8 cellular contexts compared by ENCODE assay signal in genomic region chr6:12008366-12009179, GRCh38. TPM values are rescaled to one million over a fixed set of nuclear protein-coding genes. Genes with fewer than 3 reads are reported as not detected.
DNase-seq lines count a peak whose midpoint lies in the region; ATAC-seq, FAIRE-seq and TF ChIP-seq lines count a peak whose summit lies in the region.

No MANE protein-coding gene starts in this region.

- H3K9me3 ChIP-seq in neural cell (ENCODE audit: low read length) (no peaks in the 10 kb centered on the region), stomach (no peaks in the 10 kb centered on the region)

- TF ChIP-seq EP300 in neural cell (conservative IDR thresholded peaks at IDR 0.05; ENCODE audit: poor library complexity, severe bottlenecking) = no peak
- no peak for TF ChIP-seq EP300 in stomach (IDR thresholded peaks at IDR 0.05)

- H3K79me2 ChIP-seq in neural cell (replicated peaks; ENCODE audit: insufficient read depth, low read length) = no peaks in the 10 kb centered on the region

- H3K27me3 ChIP-seq in neural cell (ENCODE audit: insufficient read depth, low read depth, low read length) = no peaks in the 10 kb centered on the region
- H3K27me3 ChIP-seq in stomach = no peaks in the 10 kb centered on the region

- peak; percentile 36 for ATAC-seq in GM21515 (IDR thresholded peaks at IDR 0.05; ENCODE audit: unreplicated experiment)

- H3K27ac ChIP-seq in RWPE1 = peak overlapping the region; percentile 99
- H3K27ac ChIP-seq in neural cell (ENCODE audit: low read length) = peak overlapping the region; percentile 61
- H3K27ac ChIP-seq in stomach = peak overlapping the region; percentile 97 to 100 (median 98)

- POLR2A ChIA-PET in RWPE1 (lab: Yijun Ruan, JAX; ENCODE audit: low non-redundant PET) = no interaction called here

- H3K4me2 ChIP-seq in neural cell (ENCODE audit: low read length) = peak overlapping the region; percentile 83

- H3K36me3 ChIP-seq in neural cell (ENCODE audit: insufficient read depth, low read length) (no peaks in the 10 kb centered on the region), stomach (no peaks in the 10 kb centered on the region)

- no peak for TF ChIP-seq CTCF in D721Med (IDR thresholded peaks at IDR 0.05; ENCODE audit: insufficient read depth, missing control alignments)
- no peak for TF ChIP-seq CTCF in RWPE1 (conservative IDR thresholded peaks at IDR 0.05; ENCODE audit: low read depth)
- TF ChIP-seq CTCF in neural cell (IDR thresholded peaks at IDR 0.05; ENCODE audit: poor library complexity, severe bottlenecking) = no peak
- TF ChIP-seq CTCF in stomach (IDR thresholded peaks at IDR 0.05) = no peak

- no peaks in the 10 kb centered on the region for H3F3A ChIP-seq in neural cell (ENCODE audit: insufficient read depth, low read length, poor library complexity, severe bottlenecking)

- TF ChIP-seq RAD21 in neural cell (conservative IDR thresholded peaks at IDR 0.05) = peak; percentile 48

- TF ChIP-seq POLR2A in stomach (IDR thresholded peaks at IDR 0.05) = no peak

- H3K4me3 ChIP-seq in Jurkat, Clone E6-1 (ENCODE audit: low read length) = peak overlapping the region; percentile 77
- H3K4me3 ChIP-seq in neural cell (ENCODE audit: low read length) (peak overlapping the region; percentile 72), stomach (peak overlapping the region; percentile 45 to 79 (median 70))

- H3K9me2 ChIP-seq in neural cell (ENCODE audit: insufficient read depth, low read length) = no peaks in the 10 kb centered on the region

- no peak for FAIRE-seq in D721Med (lab: Jason Lieb, UNC)

- CTCF ChIA-PET in RWPE1 (lab: Yijun Ruan, JAX) = interaction anchor here (0.7 kb wide), 1 partner anchor 14 kb away, joined by 3 read pairs; no protein-coding TSS in a partner anchor

- no peaks in the 10 kb centered on the region for H4K20me1 ChIP-seq in neural cell (ENCODE audit: insufficient read depth)

- intact Hi-C loops in stomach (cut with DNase I; ENCODE audit: low total_unique reads) = no loop called here

- DNase-seq in D721Med (ENCODE audit: insufficient read length, low spot score) (peak; percentile 36), RWPE1 (ENCODE audit: low spot score) (peak; percentile 57), fibroblast of the conjunctiva (ENCODE audit: low read depth) (peak; percentile 16), stomach (peak; percentile 70)
- DNase-seq in Jurkat, Clone E6-1 (ENCODE audit: low read depth, low spot score) = peak; percentile 86
- peak; percentile 78 for DNase-seq in activated effector memory CD4-positive, alpha-beta T cell treated with Interleukin-2 at 50 U/mL for 16 hours

- H3K4me1 ChIP-seq in stomach = peaks cover 13 to 30% (median 24%) of the 10 kb centered on the region in 4 donors

- peak overlapping the region; percentile 75 for H2AFZ ChIP-seq in neural cell (ENCODE audit: low read depth, low read length)

- WGBS in stomach, 5 donors = 0 to 1% (median 0%) methylated on average over 31 to 60 of the region's 60 CpGs

- H3K9ac ChIP-seq in neural cell (ENCODE audit: low read length) = peak overlapping the region; percentile 62

TF ChIP-seq in neural cell, 6 proteins besides CTCF, POLR2A, EP300 and RAD21:
- TF ChIP-seq EZH2 (IDR thresholded peaks at IDR 0.05; ENCODE audit: borderline replicate concordance, insufficient read depth, low read length, poor library complexity, severe bottlenecking) (no peak), TAF1 (IDR thresholded peaks at IDR 0.05; ENCODE audit: low read depth) (peak; percentile 35), POLR2AphosphoS5 (IDR thresholded peaks at IDR 0.05) (no peak), MXI1 (conservative IDR thresholded peaks at IDR 0.05; ENCODE audit: poor library complexity, severe bottlenecking) (peak; percentile 72), SMC3 (conservative IDR thresholded peaks at IDR 0.05; ENCODE audit: poor library complexity) (peak; percentile 49)
- TF ChIP-seq, protein P1, sequence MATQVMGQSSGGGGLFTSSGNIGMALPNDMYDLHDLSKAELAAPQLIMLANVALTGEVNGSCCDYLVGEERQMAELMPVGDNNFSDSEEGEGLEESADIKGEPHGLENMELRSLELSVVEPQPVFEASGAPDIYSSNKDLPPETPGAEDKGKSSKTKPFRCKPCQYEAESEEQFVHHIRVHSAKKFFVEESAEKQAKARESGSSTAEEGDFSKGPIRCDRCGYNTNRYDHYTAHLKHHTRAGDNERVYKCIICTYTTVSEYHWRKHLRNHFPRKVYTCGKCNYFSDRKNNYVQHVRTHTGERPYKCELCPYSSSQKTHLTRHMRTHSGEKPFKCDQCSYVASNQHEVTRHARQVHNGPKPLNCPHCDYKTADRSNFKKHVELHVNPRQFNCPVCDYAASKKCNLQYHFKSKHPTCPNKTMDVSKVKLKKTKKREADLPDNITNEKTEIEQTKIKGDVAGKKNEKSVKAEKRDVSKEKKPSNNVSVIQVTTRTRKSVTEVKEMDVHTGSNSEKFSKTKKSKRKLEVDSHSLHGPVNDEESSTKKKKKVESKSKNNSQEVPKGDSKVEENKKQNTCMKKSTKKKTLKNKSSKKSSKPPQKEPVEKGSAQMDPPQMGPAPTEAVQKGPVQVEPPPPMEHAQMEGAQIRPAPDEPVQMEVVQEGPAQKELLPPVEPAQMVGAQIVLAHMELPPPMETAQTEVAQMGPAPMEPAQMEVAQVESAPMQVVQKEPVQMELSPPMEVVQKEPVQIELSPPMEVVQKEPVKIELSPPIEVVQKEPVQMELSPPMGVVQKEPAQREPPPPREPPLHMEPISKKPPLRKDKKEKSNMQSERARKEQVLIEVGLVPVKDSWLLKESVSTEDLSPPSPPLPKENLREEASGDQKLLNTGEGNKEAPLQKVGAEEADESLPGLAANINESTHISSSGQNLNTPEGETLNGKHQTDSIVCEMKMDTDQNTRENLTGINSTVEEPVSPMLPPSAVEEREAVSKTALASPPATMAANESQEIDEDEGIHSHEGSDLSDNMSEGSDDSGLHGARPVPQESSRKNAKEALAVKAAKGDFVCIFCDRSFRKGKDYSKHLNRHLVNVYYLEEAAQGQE (IDR thresholded peaks at IDR 0.05; ENCODE audit: borderline replicate concordance) = no peak

RNA-seq across cellular contexts. Expression of gene HIVEP1, which starts 3.5 kb away (rescaled TPM):
- polyA plus RNA-seq in Jurkat, Clone E6-1 (2012; ENCODE audit: insufficient read depth, insufficient read length) = 4.3 TPM
- polyA plus RNA-seq in neural cell (3.6 and 8.0 TPM in 2 replicates), stomach (1 to 10 TPM; 2.0 to 3.7 (median 3.5) TPM)
- polyA minus RNA-seq in neural cell = 26.3 and 39.6 TPM in 2 replicates
- total RNA-seq in stomach = 10 to 100 TPM; 12.9 to 19.6 (median 16.5) TPM

Comparison
In these comparisons a context has a peak if more than half of its experiments do, and no peak if none do; other contexts are left out.
1. Peak in every context shown above with its lines: DNase-seq, ATAC-seq, H3K4me3 ChIP-seq and H3K27ac ChIP-seq.
2. DNase-seq: peak in every context shown above with its lines; median percentile 86 in Jurkat, Clone E6-1; 78 in activated effector memory CD4-positive, alpha-beta T cell treated with Interleukin-2 at 50 U/mL for 16 hours; 70 in stomach; 57 in RWPE1; 36 in D721Med; 16 in fibroblast of the conjunctiva.